ENCODE assay signal across 20 cellular contexts in the genomic region with DNA sequence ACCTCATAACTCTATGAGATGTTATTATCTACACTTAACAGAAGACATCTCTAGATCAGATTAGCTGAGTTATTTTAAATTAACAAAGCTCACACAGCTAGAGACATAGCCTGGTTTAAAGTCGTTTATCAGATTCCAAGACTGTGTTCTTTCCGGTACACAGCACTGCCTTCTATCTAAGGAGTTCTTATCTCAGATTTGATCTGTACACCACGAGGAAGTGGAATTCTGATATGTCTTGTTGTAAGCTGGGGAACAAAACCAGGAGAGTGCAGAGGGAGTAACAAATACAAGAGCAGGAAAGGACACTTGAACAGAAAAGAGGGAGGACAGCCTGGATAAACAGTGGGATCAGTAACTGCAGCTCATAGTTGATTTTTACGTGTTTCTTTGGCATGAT.
"Had no signal": no experiment of that assay in that cellular context is flagged by ENCODE, and none has a peak within 500 bp of the region (broad histone marks: within the 10 kb centered on the region; RNA-seq: fewer than 3 reads in every experiment).

No MANE protein-coding gene starts in this region.

- H3K36me3 ChIP-seq: ovary, right lobe of liver, stomach had no signal

- FAIRE-seq: keratinocyte, small intestine had no signal

- DNase-seq: activated B cell treated with CpG ODN at 0.5 μM for 24 hours; activated CD4-positive, alpha-beta memory T cell treated with anti-CD3 and anti-CD28 coated beads, Interleukin-2, amount 10 ng/mL, durations not matched to agents 7 days and 5 days; activated CD4-positive, alpha-beta T cell treated with anti-CD3 and anti-CD28 coated beads for 4 hours; activated CD8-positive, alpha-beta memory T cell treated with anti-CD3 and anti-CD28 coated beads, Interleukin-2, amount 10 ng/mL, durations not matched to agents 7 days and 5 days; activated naive CD4-positive, alpha-beta T cell; activated naive CD8-positive, alpha-beta T cell treated with anti-CD3 and anti-CD28 coated beads, Interleukin-2, amount 10 ng/mL, durations not matched to agents 7 days and 5 days; effector memory CD8-positive, alpha-beta T cell; foreskin fibroblast; glutamatergic neuron; hippocampal formation; left ventricle myocardium superior; naive thymus-derived CD8-positive, alpha-beta T cell; ovary; right lobe of liver; small intestine; stimulated activated CD4-positive, alpha-beta T cell treated with anti-CD3 and anti-CD28 coated beads, Interleukin-4, amount 100 ng/mL, for 1 hour; T-helper 2 cell had no signal

- H3K27ac ChIP-seq: body of pancreas, ovary, right lobe of liver, stomach had no signal

- H3K9me3 ChIP-seq: body of pancreas, ovary, right lobe of liver, stomach had no signal

- H3K4me1 ChIP-seq: right lobe of liver, stomach had no signal

- H3K4me3 ChIP-seq: body of pancreas, ovary, right lobe of liver, stomach had no signal

- ATAC-seq: activated CD8-positive, alpha-beta memory T cell treated with anti-CD3 and anti-CD28 coated beads, Interleukin-2, amount 10 ng/mL, durations not matched to agents 7 days and 5 days; effector memory CD8-positive, alpha-beta T cell; left ventricle myocardium superior; naive thymus-derived CD8-positive, alpha-beta T cell; right lobe of liver had no signal

- H3K27me3 ChIP-seq: body of pancreas, right lobe of liver, stomach had no signal
